ENCODE assay signal across 12 cellular contexts in genomic region chr17:8337802-8338744, GRCh38. TPM values are rescaled to one million over a fixed set of nuclear protein-coding genes. Genes with fewer than 3 reads are reported as not detected.
DNase-seq lines count a peak whose midpoint lies in the region; ATAC-seq and TF ChIP-seq lines count a peak whose summit lies in the region.
"Had no signal": no experiment of that assay in that cellular context is flagged by ENCODE, and none has a peak within 500 bp of the region (broad histone marks: within the 10 kb centered on the region; RNA-seq: fewer than 3 reads in every experiment).

No MANE protein-coding gene starts in this region.

- H3K4me3 Mint-ChIP-seq in activated CD4-positive, alpha-beta T cell treated with anti-CD3 and anti-CD28 coated beads for 36 hours, result no peak overlapping the region
- H3K4me3 Mint-ChIP-seq in MCF 10A (ENCODE audit: unreplicated experiment), result no peak overlapping the region

- H3K36me3 ChIP-seq in endocrine pancreas (ENCODE audit: control insufficient read depth, insufficient read depth, low read length) (no peaks in the 10 kb centered on the region), skeletal muscle satellite cell (ENCODE audit: insufficient read depth, low read length) (no peaks in the 10 kb centered on the region)

- H3K4me3 ChIP-seq in endocrine pancreas (ENCODE audit: control insufficient read depth, insufficient read depth, low read length), result peak overlapping the region; percentile 31
- no peak overlapping the region for H3K4me3 ChIP-seq in skeletal muscle satellite cell (ENCODE audit: low read length)

- no peaks in the 10 kb centered on the region for H3K9me3 ChIP-seq in endocrine pancreas (ENCODE audit: control insufficient read depth, low read length)
- H3K9me3 ChIP-seq in skeletal muscle satellite cell (replicated peaks; ENCODE audit: low read length), result no peaks in the 10 kb centered on the region

- no peaks in the 10 kb centered on the region for H3K27me3 Mint-ChIP-seq in activated CD4-positive, alpha-beta T cell treated with anti-CD3 and anti-CD28 coated beads for 36 hours
- H3K27me3 Mint-ChIP-seq in MCF 10A (ENCODE audit: insufficient read depth, unreplicated experiment), result no peaks in the 10 kb centered on the region

- no peak overlapping the region for H3K27ac Mint-ChIP-seq in activated CD4-positive, alpha-beta T cell treated with anti-CD3 and anti-CD28 coated beads for 36 hours
- H3K27ac Mint-ChIP-seq in MCF 10A (ENCODE audit: low read depth, unreplicated experiment), result no peak overlapping the region

- no peaks in the 10 kb centered on the region for H3K36me3 Mint-ChIP-seq in activated CD4-positive, alpha-beta T cell treated with anti-CD3 and anti-CD28 coated beads for 36 hours (ENCODE audit: low read depth)
- no peaks in the 10 kb centered on the region for H3K36me3 Mint-ChIP-seq in MCF 10A (ENCODE audit: insufficient read depth, unreplicated experiment)

- CTCF ChIA-PET in activated CD4-positive, alpha-beta T cell treated with anti-CD3 and anti-CD28 coated beads for 36 hours (lab: Charles Lee), result interaction anchor here (0.5 to 1.8 kb wide), 7 partner anchors 12 to 277 kb away, joined by 3 to 7 read pairs (median 4); partner anchors contain the start of gene KRABD2
- CTCF ChIA-PET in MCF 10A (lab: Yijun Ruan, JAX), result no interaction called here

- ATAC-seq in activated CD4-positive, alpha-beta T cell treated with anti-CD3 and anti-CD28 coated beads for 36 hours, result peak; percentile 39
- ATAC-seq in GM21529 (IDR thresholded peaks at IDR 0.05; ENCODE audit: unreplicated experiment), result no peak

- H3K4me2 ChIP-seq in skeletal muscle satellite cell (ENCODE audit: low read length), result peak overlapping the region; percentile 61

- POLR2A ChIA-PET in activated CD4-positive, alpha-beta T cell treated with anti-CD3 and anti-CD28 coated beads for 36 hours (lab: Charles Lee), result interaction anchor here (1.0 to 1.2 kb wide), 2 partner anchors 9 to 11 kb away, joined by 3 to 4 read pairs; no protein-coding TSS in a partner anchor
- POLR2A ChIA-PET in MCF 10A (lab: Yijun Ruan, JAX), result interaction anchor here (0.8 to 2.0 kb wide), 4 partner anchors 21 to 199 kb away, joined by 3 to 4 read pairs (median 4); no protein-coding TSS in a partner anchor

- TF ChIP-seq CTCF in MCF 10A (IDR thresholded peaks at IDR 0.05; ENCODE audit: unreplicated experiment), result no peak

- H3K27me3 ChIP-seq in endocrine pancreas (ENCODE audit: control insufficient read depth, insufficient read depth, low read length) (no peaks in the 10 kb centered on the region), skeletal muscle satellite cell (ENCODE audit: control insufficient read depth, insufficient read depth, low read length) (peaks cover 20% of the 10 kb centered on the region)

- H3K9ac ChIP-seq in endocrine pancreas (ENCODE audit: control insufficient read depth, insufficient read depth, low read length), result no peak overlapping the region
- H3K9ac ChIP-seq in skeletal muscle satellite cell (ENCODE audit: low read depth, low read length), result no peak overlapping the region

- intact Hi-C loops in activated CD4-positive, alpha-beta T cell treated with anti-CD3 and anti-CD28 coated beads for 36 hours (cut with DNase I, micrococcal nuclease), result no loop called here
- intact Hi-C loops in MCF 10A (cut with micrococcal nuclease), result no loop called here

- DNase-seq in activated CD4-positive, alpha-beta T cell treated with anti-CD3 and anti-CD28 coated beads for 36 hours, result peak; percentile 32
- no peak for DNase-seq in activated CD4-positive, alpha-beta T cell treated with anti-CD3 and anti-CD28 coated beads, Interleukin-2, amount 50 U/mL, for 4 hours
- peak; percentile 66 to 83 for DNase-seq in NOMO-1 (lab: John Stamatoyannopoulos, UW; ENCODE audit: unreplicated experiment in 2 of 2)
- no peak for DNase-seq in MCF 10A (ENCODE audit: unreplicated experiment)
- no peak for DNase-seq in dedifferentiated amniotic fluid mesenchymal stem cell (ENCODE audit: extremely low spot score)
- DNase-seq: activated naive CD4-positive, alpha-beta T cell treated with anti-CD3 and anti-CD28 coated beads, Interleukin-2, amount 50 U/mL, for 16 hours; NCI-H146; RPMI8226 had no signal

- H3K4me1 Mint-ChIP-seq in activated CD4-positive, alpha-beta T cell treated with anti-CD3 and anti-CD28 coated beads for 36 hours, result peaks cover 11% of the 10 kb centered on the region
- no peaks in the 10 kb centered on the region for H3K4me1 Mint-ChIP-seq in MCF 10A (ENCODE audit: insufficient read depth, unreplicated experiment)

- no TSS peak for BruUV-seq in MCF 10A (replicated peaks; lab: Mats Ljungman, UMichigan)

- no peaks in the 10 kb centered on the region for H3K9me3 Mint-ChIP-seq in activated CD4-positive, alpha-beta T cell treated with anti-CD3 and anti-CD28 coated beads for 36 hours (ENCODE audit: low read depth)
- no peaks in the 10 kb centered on the region for H3K9me3 Mint-ChIP-seq in MCF 10A (ENCODE audit: unreplicated experiment)

- H3K4me1 ChIP-seq in endocrine pancreas (ENCODE audit: control insufficient read depth, insufficient read depth, low read length), result no peaks in the 10 kb centered on the region
- H3K4me1 ChIP-seq in skeletal muscle satellite cell (ENCODE audit: control insufficient read depth, insufficient read depth, low read length), result peaks cover 10% of the 10 kb centered on the region

RNA-seq across cellular contexts. Expression of gene ODF4, which starts 1.6 kb away (rescaled TPM):
- total RNA-seq in activated CD4-positive, alpha-beta T cell treated with anti-CD3 and anti-CD28 coated beads for 36 hours, result not detected
- total RNA-seq in skeletal muscle satellite cell (2012; rRNA removed), result not detected in 2 replicates
- not detected in 2 replicates for total RNA-seq in MCF 10A (2022)
- total RNA-seq: dermis microvascular lymphatic vessel endothelial cell had no signal

RNA-seq across cellular contexts. Expression of gene ARHGEF15, which starts 28.0 kb away (rescaled TPM):
- not detected for total RNA-seq in activated CD4-positive, alpha-beta T cell treated with anti-CD3 and anti-CD28 coated beads for 36 hours
- total RNA-seq in skeletal muscle satellite cell (2012; rRNA removed), result not detected in 2 replicates
- total RNA-seq in MCF 10A (2022), result not detected in 2 replicates

RNA-seq across cellular contexts. Expression of gene SLC25A35, which starts 42.9 kb away (rescaled TPM):
- total RNA-seq in activated CD4-positive, alpha-beta T cell treated with anti-CD3 and anti-CD28 coated beads for 36 hours, result 1 to 10 TPM; 1.9 to 2.3 TPM
- 0.44 and 0.51 TPM in 2 replicates for total RNA-seq in skeletal muscle satellite cell (2012; rRNA removed)
- 2.2 and 4.0 TPM in 2 replicates for total RNA-seq in MCF 10A (2022)

RNA-seq across cellular contexts. Expression of gene RPL26, which starts 44.9 kb away (rescaled TPM):
- 1,000 to 10,000 TPM; 3,064 to 3,721 TPM for total RNA-seq in activated CD4-positive, alpha-beta T cell treated with anti-CD3 and anti-CD28 coated beads for 36 hours
- 3,534 and 5,460 TPM in 2 replicates for total RNA-seq in skeletal muscle satellite cell (2012; rRNA removed)
- 3,179 and 3,524 TPM in 2 replicates for total RNA-seq in MCF 10A (2022)

Comparison
In these comparisons a context has a peak if more than half of its experiments do, and no peak if none do; other contexts are left out.
1. DNase-seq: peak in activated CD4-positive, alpha-beta T cell treated with anti-CD3 and anti-CD28 coated beads for 36 hours (single experiment) and NOMO-1 (2 of 2); none in activated CD4-positive, alpha-beta T cell treated with anti-CD3 and anti-CD28 coated beads, Interleukin-2, amount 50 U/mL, for 4 hours (0 of 2), MCF 10A (single experiment) and dedifferentiated amniotic fluid mesenchymal stem cell (single experiment).